30 cellular contexts compared by ENCODE assay signal in genomic region chr5:175387144-175387543, GRCh38. TPM values are rescaled to one million over a fixed set of nuclear protein-coding genes. Genes with fewer than 3 reads are reported as not detected.
"Had no signal": no experiment of that assay in that cellular context is flagged by ENCODE, and none has a peak within 500 bp of the region (broad histone marks: within the 10 kb centered on the region; RNA-seq: fewer than 3 reads in every experiment).

No MANE protein-coding gene starts in this region.

- H3K36me3 Mint-ChIP-seq: activated CD8-positive, alpha-beta memory T cell treated with anti-CD3 and anti-CD28 coated beads, Interleukin-2, amount 10 ng/mL, durations not matched to agents 7 days and 5 days; activated naive CD4-positive, alpha-beta T cell treated with anti-CD3 and anti-CD28 coated beads, Interleukin-2, amount 50 U/mL, for 72 hours; naive thymus-derived CD4-positive, alpha-beta T cell; stimulated activated naive B cell treated with anti-CD40 and anti-IgM and Interleukin-4, amounts not matched to agents 10 μg/mL and 1 μg/mL and 100 μg/mL, for 72 hours had no signal

- H3K4me3 Mint-ChIP-seq: activated CD8-positive, alpha-beta memory T cell treated with anti-CD3 and anti-CD28 coated beads, Interleukin-2, amount 10 ng/mL, durations not matched to agents 7 days and 5 days; activated CD8-positive, alpha-beta T cell treated with anti-CD3 and anti-CD28 coated beads for 36 hours; naive thymus-derived CD4-positive, alpha-beta T cell; stimulated activated naive B cell treated with anti-CD40 and anti-IgM and Interleukin-4, amounts not matched to agents 10 μg/mL and 1 μg/mL and 100 μg/mL, for 72 hours; T-helper 17 cell had no signal

- H3K4me1 ChIP-seq: colonic mucosa, gastrocnemius medialis, parathyroid adenoma, stomach, thyroid gland, upper lobe of left lung had no signal

- H3K4me1 Mint-ChIP-seq: activated CD8-positive, alpha-beta memory T cell treated with anti-CD3 and anti-CD28 coated beads, Interleukin-2, amount 10 ng/mL, durations not matched to agents 7 days and 5 days; T-helper 17 cell had no signal

- H3K36me3 ChIP-seq: colonic mucosa, gastrocnemius medialis, stomach, thyroid gland, upper lobe of left lung, WERI-Rb-1 had no signal

- H3K27ac ChIP-seq: colonic mucosa, gastrocnemius medialis, hepatocyte, parathyroid adenoma, stomach, thyroid gland, upper lobe of left lung, WERI-Rb-1 had no signal

- H3K27me3 ChIP-seq: colonic mucosa, gastrocnemius medialis, hepatocyte, stomach, thyroid gland, upper lobe of left lung had no signal

- H3K9me3 ChIP-seq: colonic mucosa, gastrocnemius medialis, stomach, thyroid gland, upper lobe of left lung had no signal

- H3K4me3 ChIP-seq: colonic mucosa, gastrocnemius medialis, hepatocyte, stomach, thyroid gland, upper lobe of left lung had no signal

- DNase-seq: activated CD4-positive, alpha-beta T cell treated with anti-CD3 and anti-CD28 coated beads, Interleukin-2, amount 50 U/mL, for 1 hour; activated CD4-positive, CD25-positive, alpha-beta regulatory T cell treated with anti-CD3 and anti-CD28 coated beads, Interleukin-2, amount 50 U/mL, for 72 hours; activated CD8-positive, alpha-beta memory T cell treated with anti-CD3 and anti-CD28 coated beads, Interleukin-2, amount 10 ng/mL, durations not matched to agents 7 days and 5 days; activated CD8-positive, alpha-beta T cell treated with anti-CD3 and anti-CD28 coated beads for 36 hours; activated naive CD4-positive, alpha-beta T cell; activated T-cell treated with anti-CD3 and anti-CD28 coated beads, Interleukin-2, amount 50 U/mL, for 48 hours; colonic mucosa; effector CD8-positive, alpha-beta T cell; gastrocnemius medialis; kidney; left colon; midbrain; naive thymus-derived CD4-positive, alpha-beta T cell; occipital lobe; right cardiac atrium; stimulated activated CD4-positive, alpha-beta T cell treated with anti-CD3 and anti-CD28 coated beads, Interleukin-15, amount 100 ng/mL, for 24 hours; stimulated activated CD4-positive, alpha-beta T cell treated with anti-CD3 and anti-CD28 coated beads, Interleukin-2, amount 100 ng/mL, for 24 hours; stimulated activated naive B cell treated with anti-CD40 and anti-IgM and Interleukin-4, amounts not matched to agents 10 μg/mL and 1 μg/mL and 100 μg/mL, for 72 hours; stomach; T-helper 17 cell; T1000; thyroid gland; upper lobe of left lung; WERI-Rb-1 had no signal

- ATAC-seq: activated CD8-positive, alpha-beta memory T cell treated with anti-CD3 and anti-CD28 coated beads, Interleukin-2, amount 10 ng/mL, durations not matched to agents 7 days and 5 days; activated CD8-positive, alpha-beta T cell treated with anti-CD3 and anti-CD28 coated beads for 36 hours; activated naive CD4-positive, alpha-beta T cell treated with anti-CD3 and anti-CD28 coated beads, Interleukin-2, amount 50 U/mL, for 72 hours; gastrocnemius medialis; left colon; naive thymus-derived CD4-positive, alpha-beta T cell; right cardiac atrium; stimulated activated naive B cell treated with anti-CD40 and anti-IgM and Interleukin-4, amounts not matched to agents 10 μg/mL and 1 μg/mL and 100 μg/mL, for 72 hours; T-helper 17 cell had no signal

- H3K9me3 Mint-ChIP-seq: activated CD8-positive, alpha-beta T cell treated with anti-CD3 and anti-CD28 coated beads for 36 hours; activated naive CD4-positive, alpha-beta T cell treated with anti-CD3 and anti-CD28 coated beads, Interleukin-2, amount 50 U/mL, for 72 hours had no signal

- H3K27ac Mint-ChIP-seq: activated CD8-positive, alpha-beta memory T cell treated with anti-CD3 and anti-CD28 coated beads, Interleukin-2, amount 10 ng/mL, durations not matched to agents 7 days and 5 days; activated CD8-positive, alpha-beta T cell treated with anti-CD3 and anti-CD28 coated beads for 36 hours; activated naive CD4-positive, alpha-beta T cell treated with anti-CD3 and anti-CD28 coated beads, Interleukin-2, amount 50 U/mL, for 72 hours; naive thymus-derived CD4-positive, alpha-beta T cell; stimulated activated naive B cell treated with anti-CD40 and anti-IgM and Interleukin-4, amounts not matched to agents 10 μg/mL and 1 μg/mL and 100 μg/mL, for 72 hours; T-helper 17 cell had no signal

RNA-seq across cellular contexts. Expression of gene DRD1, which starts 56.8 kb away (rescaled TPM):
- total RNA-seq: activated CD8-positive, alpha-beta memory T cell treated with anti-CD3 and anti-CD28 coated beads, Interleukin-2, amount 10 ng/mL, durations not matched to agents 7 days and 5 days; activated CD8-positive, alpha-beta T cell treated with anti-CD3 and anti-CD28 coated beads for 36 hours; activated naive CD4-positive, alpha-beta T cell treated with anti-CD3 and anti-CD28 coated beads, Interleukin-2, amount 50 U/mL, for 72 hours; dermis microvascular lymphatic vessel endothelial cell; epithelial cell of proximal tubule; gastrocnemius medialis; naive thymus-derived CD4-positive, alpha-beta T cell; pulmonary artery endothelial cell; right cardiac atrium; T-helper 17 cell; thyroid gland had no signal
